11 cellular contexts compared by ENCODE assay signal in the genomic region with DNA sequence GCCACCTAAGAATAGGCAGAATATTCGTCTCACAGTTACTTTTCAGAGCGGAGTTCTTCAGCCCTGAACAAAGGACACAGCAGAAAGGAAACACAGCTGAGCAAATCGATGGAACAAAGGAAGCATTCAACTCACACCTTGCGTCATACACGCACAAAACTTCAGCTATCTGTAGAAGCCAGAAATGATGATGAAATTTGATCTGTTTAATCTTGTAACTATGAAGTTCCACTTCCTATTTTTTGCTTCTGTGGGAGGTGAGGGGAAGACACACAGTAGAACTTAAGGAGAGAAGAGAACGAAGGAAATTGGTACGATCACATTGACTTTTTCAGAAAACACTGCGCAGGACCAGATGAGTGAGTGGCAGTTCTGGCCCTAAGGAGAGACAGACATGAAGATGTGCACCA. TPM values are rescaled to one million over a fixed set of nuclear protein-coding genes. Genes with fewer than 3 reads are reported as not detected.
DNase-seq lines count a peak whose midpoint lies in the region; ATAC-seq and TF ChIP-seq lines count a peak whose summit lies in the region.
"Had no signal": no experiment of that assay in that cellular context is flagged by ENCODE, and none has a peak within 500 bp of the region (broad histone marks: within the 10 kb centered on the region; RNA-seq: fewer than 3 reads in every experiment).

No MANE protein-coding gene starts in this region.

- CTCF ChIA-PET in HCT116 (lab: Charles Lee) (no interaction called here), GM10248 (lab: Yijun Ruan, JAX) (no interaction called here)

- intact Hi-C loops in HCT116 (cut with micrococcal nuclease) (no loop called here), dorsolateral prefrontal cortex (cut with DNase I) (loop anchor here in 1 of 2 donors (5.0 kb wide), 1 partner anchor 33 kb away; no protein-coding TSS in a partner anchor), psoas muscle (cut with DNase I) (no loop called here)
- intact Hi-C loops in activated CD4-positive, alpha-beta T cell treated with anti-CD3 and anti-CD28 coated beads, Interleukin-2, amount 10 ng/mL, durations not matched to agents 24 days and 14 days (cut with micrococcal nuclease), result no loop called here

- no peak overlapping the region for H2AFZ ChIP-seq in HCT116 (ENCODE audit: low read depth, low read length, poor library complexity, severe bottlenecking)

- H3K27ac Mint-ChIP-seq in neural crest cell (ENCODE audit: unreplicated experiment), result peak overlapping the region; percentile 98
- H3K27ac Mint-ChIP-seq in activated CD4-positive, alpha-beta T cell treated with anti-CD3 and anti-CD28 coated beads, Interleukin-2, amount 10 ng/mL, durations not matched to agents 24 days and 14 days, result no peak overlapping the region
- H3K27ac Mint-ChIP-seq: natural killer cell had no signal

- H3K36me3 ChIP-seq in HCT116 (ENCODE audit: control insufficient read depth in 1 of 2, insufficient read depth in 2 of 2, low read length in 2 of 2) (no peaks in the 10 kb centered on the region), psoas muscle (ENCODE audit: insufficient read depth in 1 of 2, low read depth in 1 of 2) (no peaks in the 10 kb centered on the region)

- peaks cover 0 to 8% of the 10 kb centered on the region in 2 experiments; a peak in 1 of 4 replicates for H3K4me1 ChIP-seq in HCT116 (ENCODE audit: control insufficient read depth in 1 of 2, insufficient read depth in 2 of 2, low read length in 2 of 2)
- H3K4me1 ChIP-seq in psoas muscle, result no peaks in the 10 kb centered on the region

- H3K27ac ChIP-seq in HCT116 (ENCODE audit: low read depth, low read length), result no peak overlapping the region
- peak overlapping the region; percentile 53 to 95 (median 85) for H3K27ac ChIP-seq in dorsolateral prefrontal cortex
- H3K27ac ChIP-seq in psoas muscle, result no peak overlapping the region

- H3K4me3 ChIP-seq in HCT116 (replicated peaks in 1 of 2; ENCODE audit: low read depth in 1 of 2, low read length in 2 of 2) (no peak overlapping the region), dorsolateral prefrontal cortex (peak overlapping the region in 34 of 59 donors; percentile 0 to 54 (median 29)), psoas muscle (no peak overlapping the region)

- 0 out of 2 replicates have a peak overlapping the region, but pooled peaks have one; percentile 3 for H3K4me2 ChIP-seq in HCT116 (ENCODE audit: low read length)

- no peaks in the 10 kb centered on the region for H3K27me3 ChIP-seq in HCT116 (ENCODE audit: insufficient read depth, low read length)
- H3K27me3 ChIP-seq in dorsolateral prefrontal cortex, result no peaks in the 10 kb centered on the region
- H3K27me3 ChIP-seq in psoas muscle (ENCODE audit: insufficient read depth in 3 of 3, low read length in 2 of 3), result no peaks in the 10 kb centered on the region

- no peak overlapping the region for H3K9ac ChIP-seq in HCT116 (ENCODE audit: low read length)

- BruUV-seq in HCT116 (replicated peaks; lab: Mats Ljungman, UMichigan), result no TSS peak

- H3K79me2 ChIP-seq in HCT116 (ENCODE audit: insufficient read depth, low read length), result peaks cover 83% of the 10 kb centered on the region

- TF ChIP-seq CTCF in HCT116 (IDR thresholded peaks at IDR 0.05 in 2 of 3, conservative IDR thresholded peaks at IDR 0.05 in 1 of 3; ENCODE audit: borderline replicate concordance in 1 of 3, insufficient read depth in 1 of 3, low read depth in 2 of 3, low read length in 2 of 3), result no peak
- TF ChIP-seq CTCF in dorsolateral prefrontal cortex (IDR thresholded peaks at IDR 0.05 in 54 of 56, conservative IDR thresholded peaks at IDR 0.05 in 2 of 56; ENCODE audit: low read depth in 1 of 56, partially characterized antibody in 56 of 56), result peak in 2 of 56 donors; percentile 6 to 21
- no peak for TF ChIP-seq CTCF in neural crest cell (conservative IDR thresholded peaks at IDR 0.05)
- TF ChIP-seq CTCF in psoas muscle (IDR thresholded peaks at IDR 0.05), result no peak
- TF ChIP-seq CTCF in GM10248 (IDR thresholded peaks at IDR 0.05; ENCODE audit: control extremely low read depth, extremely low read depth, low read depth, missing control alignments), result no peak

- H3K4me1 Mint-ChIP-seq in neural crest cell, result peaks cover 47% of the 10 kb centered on the region
- H3K4me1 Mint-ChIP-seq in activated CD4-positive, alpha-beta T cell treated with anti-CD3 and anti-CD28 coated beads, Interleukin-2, amount 10 ng/mL, durations not matched to agents 24 days and 14 days, result no peaks in the 10 kb centered on the region
- H3K4me1 Mint-ChIP-seq: central memory CD8-positive, alpha-beta T cell; natural killer cell had no signal

- DNase-seq in HCT116 (ENCODE audit: low read depth, low spot score), result no peak
- peak; percentile 88 for DNase-seq in NCI-H748 (lab: John Stamatoyannopoulos, UW; ENCODE audit: unreplicated experiment)
- DNase-seq in dorsolateral prefrontal cortex, result peak in 2 of 10 donors; percentile 43 to 63
- peak; percentile 9 for DNase-seq in neural crest cell (ENCODE audit: low read depth, low spot score)
- DNase-seq in psoas muscle, result no peak
- DNase-seq in activated CD4-positive, alpha-beta T cell treated with anti-CD3 and anti-CD28 coated beads, Interleukin-2, amount 10 ng/mL, durations not matched to agents 24 days and 14 days, result no peak
- DNase-seq in GM10248 (ENCODE audit: extremely low spot score), result no peak
- DNase-seq: natural killer cell; stimulated activated naive CD4-positive, alpha-beta T cell treated with Interleukin-2 at 50 U/mL for 16 hours had no signal

- H3K27me3 Mint-ChIP-seq in neural crest cell (ENCODE audit: low read depth), result no peaks in the 10 kb centered on the region
- peaks cover 13% of the 10 kb centered on the region for H3K27me3 Mint-ChIP-seq in activated CD4-positive, alpha-beta T cell treated with anti-CD3 and anti-CD28 coated beads, Interleukin-2, amount 10 ng/mL, durations not matched to agents 24 days and 14 days

- WGBS in psoas muscle, 3 donors, result 58 to 61% (median 58%) methylated on average over 8 of the region's 8 CpGs

- ATAC-seq in HCT116 (no peak; the same call in 1 of the 2 replicates), psoas muscle (no peak), HG03135 (IDR thresholded peaks at IDR 0.05; ENCODE audit: unreplicated experiment) (no peak)
- ATAC-seq: natural killer cell had no signal

- no peaks in the 10 kb centered on the region for H4K20me1 ChIP-seq in HCT116 (ENCODE audit: insufficient read depth)

- POLR2A ChIA-PET in HCT116 (lab: Charles Lee), result no interaction called here
- POLR2A ChIA-PET in GM10248 (lab: Yijun Ruan, JAX), result no interaction called here

- peak overlapping the region; percentile 12 for H3K4me3 Mint-ChIP-seq in neural crest cell
- H3K4me3 Mint-ChIP-seq in activated CD4-positive, alpha-beta T cell treated with anti-CD3 and anti-CD28 coated beads, Interleukin-2, amount 10 ng/mL, durations not matched to agents 24 days and 14 days, result no peak overlapping the region
- H3K4me3 Mint-ChIP-seq: central memory CD8-positive, alpha-beta T cell; natural killer cell had no signal

- H3K9me2 ChIP-seq in HCT116 (ENCODE audit: insufficient read depth), result no peaks in the 10 kb centered on the region

- H3K36me3 Mint-ChIP-seq in neural crest cell (ENCODE audit: low read depth), result no peaks in the 10 kb centered on the region
- H3K36me3 Mint-ChIP-seq in activated CD4-positive, alpha-beta T cell treated with anti-CD3 and anti-CD28 coated beads, Interleukin-2, amount 10 ng/mL, durations not matched to agents 24 days and 14 days (ENCODE audit: low read depth), result no peaks in the 10 kb centered on the region
- H3K36me3 Mint-ChIP-seq: natural killer cell had no signal

- H3K9me3 ChIP-seq in HCT116 (ENCODE audit: control insufficient read depth in 1 of 2, insufficient read depth in 1 of 2, low read depth in 1 of 2, low read length in 2 of 2) (no peaks in the 10 kb centered on the region), psoas muscle (no peaks in the 10 kb centered on the region)

- H3K9me3 Mint-ChIP-seq in neural crest cell, result no peaks in the 10 kb centered on the region
- H3K9me3 Mint-ChIP-seq in activated CD4-positive, alpha-beta T cell treated with anti-CD3 and anti-CD28 coated beads, Interleukin-2, amount 10 ng/mL, durations not matched to agents 24 days and 14 days, result no peaks in the 10 kb centered on the region
- H3K9me3 Mint-ChIP-seq: central memory CD8-positive, alpha-beta T cell; natural killer cell had no signal

- RAD21 ChIA-PET in HCT116 (lab: Charles Lee; ENCODE audit: low non-redundant PET in 1 of 2, low total read pairs in 2 of 2, uncharacterized antibody in 2 of 2, unreplicated experiment in 2 of 2), result no interaction called here

- TF ChIP-seq RAD21 in HCT116 (IDR thresholded peaks at IDR 0.05; ENCODE audit: low read depth), result no peak

- no peak for TF ChIP-seq POLR2A in HCT116 (IDR thresholded peaks at IDR 0.05; ENCODE audit: borderline replicate concordance, extremely low read depth, insufficient read depth, insufficient read length)

TF ChIP-seq in HCT116, 20 proteins besides CTCF, POLR2A, EP300 and RAD21:
- no peak for TF ChIP-seq ZNF274 (IDR thresholded peaks at IDR 0.05; ENCODE audit: low read depth, low read length)
- peak; percentile 70; the same call in 1 of the 2 replicates for TF ChIP-seq CEBPB (IDR thresholded peaks at IDR 0.05; ENCODE audit: low read depth)
- no peak for TF ChIP-seq POLR2AphosphoS5 (IDR thresholded peaks at IDR 0.05; ENCODE audit: low read depth, low read length)
- TF ChIP-seq, protein P1, sequence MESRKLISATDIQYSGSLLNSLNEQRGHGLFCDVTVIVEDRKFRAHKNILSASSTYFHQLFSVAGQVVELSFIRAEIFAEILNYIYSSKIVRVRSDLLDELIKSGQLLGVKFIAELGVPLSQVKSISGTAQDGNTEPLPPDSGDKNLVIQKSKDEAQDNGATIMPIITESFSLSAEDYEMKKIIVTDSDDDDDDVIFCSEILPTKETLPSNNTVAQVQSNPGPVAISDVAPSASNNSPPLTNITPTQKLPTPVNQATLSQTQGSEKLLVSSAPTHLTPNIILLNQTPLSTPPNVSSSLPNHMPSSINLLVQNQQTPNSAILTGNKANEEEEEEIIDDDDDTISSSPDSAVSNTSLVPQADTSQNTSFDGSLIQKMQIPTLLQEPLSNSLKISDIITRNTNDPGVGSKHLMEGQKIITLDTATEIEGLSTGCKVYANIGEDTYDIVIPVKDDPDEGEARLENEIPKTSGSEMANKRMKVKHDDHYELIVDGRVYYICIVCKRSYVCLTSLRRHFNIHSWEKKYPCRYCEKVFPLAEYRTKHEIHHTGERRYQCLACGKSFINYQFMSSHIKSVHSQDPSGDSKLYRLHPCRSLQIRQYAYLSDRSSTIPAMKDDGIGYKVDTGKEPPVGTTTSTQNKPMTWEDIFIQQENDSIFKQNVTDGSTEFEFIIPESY (IDR thresholded peaks at IDR 0.05; ENCODE audit: extremely low read depth, insufficient replicate concordance, low read length), result no peak
TF ChIP-seq in HCT116: peak in this region for 1.

RNA-seq across cellular contexts. Expression of a gene that starts 26.2 kb away (rescaled TPM):
- total RNA-seq in HCT116 (2021; ENCODE audit: unreplicated experiment) (32.5 TPM), dorsolateral prefrontal cortex (100 to 1,000 TPM in 97 of 120 experiments, 10 to 100 TPM in 23; 79.2 to 197 (median 110) TPM), neural crest cell (64.2 and 70.4 TPM in 2 replicates), psoas muscle (10 to 100 TPM in 1 of 4 donors, 1 to 10 TPM in 3; 3.9 to 10.5 (median 5.9) TPM)
- 19.9 and 22.7 TPM in 2 replicates for polyA plus RNA-seq in HCT116 (2012)
- 1 to 10 TPM; 4.4 to 6.5 (median 4.5) TPM for polyA plus RNA-seq in psoas muscle
- 1.7 TPM in 2 replicates for total RNA-seq in activated CD4-positive, alpha-beta T cell treated with anti-CD3 and anti-CD28 coated beads, Interleukin-2, amount 10 ng/mL, durations not matched to agents 24 days and 14 days

Comparison
In these comparisons a context has a peak if more than half of its experiments do, and no peak if none do; other contexts are left out.
1. DNase-seq: peak in NCI-H748 (single experiment) and neural crest cell (single experiment); none in HCT116 (single experiment), psoas muscle (0 of 2), activated CD4-positive, alpha-beta T cell treated with anti-CD3 and anti-CD28 coated beads, Interleukin-2, amount 10 ng/mL, durations not matched to agents 24 days and 14 days (single experiment) and GM10248 (single experiment).
2. H3K27ac ChIP-seq: peak in dorsolateral prefrontal cortex (59 of 59); none in HCT116 (single experiment) and psoas muscle (single experiment).
3. H3K4me3 ChIP-seq: peak in dorsolateral prefrontal cortex (34 of 59); none in HCT116 (0 of 2) and psoas muscle (single experiment).